Comparison of ENCODE assay signal across 8 cellular contexts in genomic region chr1:205812878-205813754, GRCh38. TPM values are rescaled to one million over a fixed set of nuclear protein-coding genes. Genes with fewer than 3 reads are reported as not detected.
DNase-seq lines count a peak whose midpoint lies in the region; ATAC-seq and TF ChIP-seq lines count a peak whose summit lies in the region.

SLC41A1 (minus strand) TSS chr1:205813198; CDS start chr1:205810441, 2,757 bp downstream.

- ATAC-seq in GM19438 (IDR thresholded peaks at IDR 0.05; ENCODE audit: low read depth, unreplicated experiment) (peak; percentile 86), left lung (peak; percentile 97)

- H3K4me3 ChIP-seq in BJ (ENCODE audit: low read depth, low read length) (peak within 1 kb of the TSS; percentile 88), HL-60 (replicated peaks; ENCODE audit: insufficient read depth, low read length) (peak within 1 kb of the TSS; percentile 73), left lung (peak within 1 kb of the TSS; percentile 77 to 92)

- H3K4me1 ChIP-seq in left lung = peaks cover 22 to 44% of the 10 kb centered on the region in 2 donors

- H3K36me3 ChIP-seq in BJ (ENCODE audit: control insufficient read depth, insufficient read depth, low read length) (peaks cover 7% of the 10 kb centered on the region; the same call in 1 of the 2 replicates), left lung (peaks cover 0 to 3% of the 10 kb centered on the region in 2 donors)

- DNase-seq in BJ (ENCODE audit: low read depth) (peak; percentile 55), HL-60 (ENCODE audit: low read depth in 1 of 2, low spot score in 1 of 2) (peak; percentile 44 to 68), NCI-H82 treated with DMSO at 0.1 percent for 48 hours (lab: John Stamatoyannopoulos, UW; ENCODE audit: unreplicated experiment) (peak; percentile 95), dedifferentiated amniotic fluid mesenchymal stem cell (ENCODE audit: extremely low spot score) (peak; percentile 91), left lung (peak; percentile 94 to 95)
- DNase-seq in activated CD4-positive, alpha-beta T cell treated with anti-CD3 and anti-CD28 coated beads, Interleukin-2, amount 50 U/mL, for 4 hours = peak; percentile 87
- peak; percentile 85 for DNase-seq in stimulated activated CD4-positive, alpha-beta T cell treated with anti-CD3 and anti-CD28 coated beads, Interleukin-2, amount 100 ng/mL, for 4 hours (ENCODE audit: low read depth)

- CTCF ChIA-PET in BJ (lab: Yijun Ruan, JAX) = interaction anchor here (0.9 to 1.7 kb wide), 2 partner anchors 21 kb away, joined by 3 to 9 read pairs; no protein-coding TSS in a partner anchor

- H3K27ac ChIP-seq in HL-60 (replicated peaks) (no peak within 1 kb of the TSS), left lung (peak within 1 kb of the TSS; percentile 84 to 85)

- POLR2A ChIA-PET in BJ (lab: Charles Lee) = no interaction called here

- intact Hi-C loops in left lung (cut with DNase I) = no loop called here

- TF ChIP-seq CTCF in BJ (IDR thresholded peaks at IDR 0.05; ENCODE audit: insufficient read depth, low read depth, low read length) = no peak
- TF ChIP-seq CTCF in HL-60 (IDR thresholded peaks at IDR 0.05; ENCODE audit: insufficient read depth, low read length) = no peak
- TF ChIP-seq CTCF in left lung (IDR thresholded peaks at IDR 0.05) = no peak

- no peaks in the 10 kb centered on the region for H3K27me3 ChIP-seq in BJ (ENCODE audit: control insufficient read depth, insufficient read depth, low read length)
- peaks cover 44% of the 10 kb centered on the region for H3K27me3 ChIP-seq in HL-60 (ENCODE audit: insufficient read depth, poor library complexity, severe bottlenecking)
- peaks cover 0 to 27% of the 10 kb centered on the region in 2 donors for H3K27me3 ChIP-seq in left lung

- H3K9me3 ChIP-seq in left lung = no peaks in the 10 kb centered on the region

RNA-seq across cellular contexts. Expression of gene SLC41A1, which starts in this region (rescaled TPM):
- 29.2 and 29.4 TPM in 2 replicates for polyA plus RNA-seq in BJ (2011; rRNA removed)
- polyA minus RNA-seq in BJ (2011; rRNA and poly(A)+ RNA removed) = 10.5 and 10.8 TPM in 2 replicates
- 10 to 100 TPM; 29.4 to 36.1 TPM for total RNA-seq in left lung
